In genomic region chr20:329851-330232, GRCh38 we compare ENCODE assay signal across 1 cellular context.
A peak's percentile ranks its signal among the peaks of the same experiment; 100 is the strongest.
TF ChIP-seq lines count a peak whose summit lies in the region.

No MANE protein-coding gene starts in this region.

TF ChIP-seq in K562, 482 proteins besides CTCF, POLR2A, EP300 and RAD21:
- TF ChIP-seq POLR2G (IDR thresholded peaks at IDR 0.05; ENCODE audit: low read depth, low read length): 0 out of 2 replicates have a peak, but pooled peaks have one; percentile 4
- TF ChIP-seq ZNF395 (CRISPR knock-in tag; IDR thresholded peaks at IDR 0.05): no peak
- TF ChIP-seq SUPT5H (IDR thresholded peaks at IDR 0.05): 0 out of 2 replicates have a peak, but pooled peaks have one; percentile 9
